ENCODE assay signal across 1 cellular context in genomic region chr17:35610746-35611145, GRCh38. TPM values are rescaled to one million over a fixed set of nuclear protein-coding genes. Genes with fewer than 3 reads are reported as not detected.
"Had no signal": no experiment of that assay in that cellular context is flagged by ENCODE, and none has a peak within 500 bp of the region (broad histone marks: within the 10 kb centered on the region; RNA-seq: fewer than 3 reads in every experiment).

No MANE protein-coding gene starts in this region.

RNA-seq across cellular contexts. Expression of gene SLFN14, which starts 50.1 kb away (rescaled TPM):
- total RNA-seq: G401 had no signal
